Comparison of ENCODE assay signal across 8 cellular contexts in the genomic region with DNA sequence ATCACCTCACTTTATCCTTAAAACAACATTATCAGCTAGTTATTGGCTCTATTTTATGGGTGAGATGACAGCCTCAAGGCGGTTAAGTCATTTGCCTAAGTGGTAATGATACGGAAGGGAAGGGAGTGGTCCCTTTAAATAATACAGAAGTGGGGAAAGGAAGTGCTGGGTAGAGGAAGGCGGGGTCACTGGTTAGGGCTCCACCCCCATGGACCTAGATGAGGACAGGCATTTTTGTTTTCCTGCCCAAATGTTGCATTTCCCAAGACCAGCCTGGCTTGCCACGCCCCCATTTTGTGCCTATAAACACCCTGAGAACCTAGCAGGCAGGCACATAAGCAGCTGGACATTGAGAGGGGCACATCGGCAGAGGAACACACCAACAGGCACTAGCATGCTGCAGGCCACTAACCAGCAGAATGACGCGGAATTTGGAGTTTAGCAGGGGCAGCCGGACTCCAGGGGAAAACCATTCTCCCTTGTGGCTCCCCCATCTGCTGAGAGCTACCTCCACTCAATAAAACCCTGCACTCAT.
A peak's percentile ranks its signal among the peaks of the same experiment; 100 is the strongest.
DNase-seq lines count a peak whose midpoint lies in the region; ATAC-seq, FAIRE-seq and TF ChIP-seq lines count a peak whose summit lies in the region.

No MANE protein-coding gene starts in this region.

- H3K4me1 ChIP-seq in SJCRH30 (peaks cover 27% of the 10 kb centered on the region), left ventricle myocardium inferior (peaks cover 50% of the 10 kb centered on the region), small intestine (ENCODE audit: control insufficient read depth in 2 of 2, insufficient read depth in 1 of 2, low read depth in 1 of 2, low read length in 1 of 2) (peaks cover 5 to 14% of the 10 kb centered on the region in 2 donors), A673 (ENCODE audit: insufficient read depth, low read length, poor library complexity, severe bottlenecking) (peaks cover 8% of the 10 kb centered on the region)

- intact Hi-C loops in left ventricle myocardium inferior (cut with micrococcal nuclease) = no loop called here
- intact Hi-C loops in A673 (cut with micrococcal nuclease; ENCODE audit: unreplicated experiment) = no loop called here

- no peak for TF ChIP-seq CTCF in left ventricle myocardium inferior (IDR thresholded peaks at IDR 0.05; ENCODE audit: borderline replicate concordance)
- TF ChIP-seq CTCF in A673 (conservative IDR thresholded peaks at IDR 0.05; ENCODE audit: low read depth, low read length) = no peak

- H3K9me3 ChIP-seq in SJCRH30 (replicated peaks) (no peaks in the 10 kb centered on the region), left ventricle myocardium inferior (replicated peaks) (peaks cover under 1% of the 10 kb centered on the region), small intestine (ENCODE audit: control insufficient read depth, low read depth) (no peaks in the 10 kb centered on the region), A673 (ENCODE audit: low read depth, low read length, poor library complexity, severe bottlenecking) (no peaks in the 10 kb centered on the region)

- H3K27ac ChIP-seq in SJCRH30 (peak overlapping the region; percentile 69), left ventricle myocardium inferior (replicated peaks) (peak overlapping the region; percentile 83), small intestine (ENCODE audit: low read depth in 1 of 2, low read length in 1 of 2) (peak overlapping the region in 1 of 2 donors; percentile 77), A673 (ENCODE audit: low read depth, low read length, poor library complexity, severe bottlenecking) (no peak overlapping the region)

- ATAC-seq in GM21529 (IDR thresholded peaks at IDR 0.05; ENCODE audit: unreplicated experiment) (peak; percentile 58), GM18867 (IDR thresholded peaks at IDR 0.05; ENCODE audit: unreplicated experiment) (no peak)

- BruUV-seq in A673 (replicated peaks; lab: Mats Ljungman, UMichigan) = no TSS peak

- H3K36me3 ChIP-seq in SJCRH30 (no peaks in the 10 kb centered on the region), left ventricle myocardium inferior (no peaks in the 10 kb centered on the region), small intestine (ENCODE audit: control insufficient read depth in 2 of 2, insufficient read depth in 2 of 2, low read length in 2 of 2) (no peaks in the 10 kb centered on the region), A673 (ENCODE audit: insufficient read depth, low read length, poor library complexity, severe bottlenecking) (no peaks in the 10 kb centered on the region)

- CTCF ChIA-PET in A673 (lab: Charles Lee) = interaction anchor here (0.8 kb wide), 1 partner anchor 104 kb away, joined by 3 read pairs; no protein-coding TSS in a partner anchor

- POLR2A ChIA-PET in A673 (lab: Charles Lee; ENCODE audit: low non-redundant PET) = no interaction called here

- H3K4me3 ChIP-seq in SJCRH30 = peak overlapping the region; percentile 61
- H3K4me3 ChIP-seq in left ventricle myocardium inferior = peak overlapping the region; percentile 46
- no peak overlapping the region for H3K4me3 ChIP-seq in small intestine (ENCODE audit: low read depth in 1 of 2, low read length in 2 of 2)
- H3K4me3 ChIP-seq in A673 (ENCODE audit: low read depth, low read length, poor library complexity, severe bottlenecking) = no peak overlapping the region

- no peak for FAIRE-seq in small intestine (lab: Jason Lieb, UNC)

- H3K27me3 ChIP-seq in SJCRH30 (no peaks in the 10 kb centered on the region), left ventricle myocardium inferior (ENCODE audit: low read depth) (no peaks in the 10 kb centered on the region), small intestine (ENCODE audit: control insufficient read depth in 2 of 2, insufficient read depth in 2 of 2, low read length in 2 of 2) (no peaks in the 10 kb centered on the region), A673 (replicated peaks; ENCODE audit: insufficient read depth, low read depth, low read length, poor library complexity) (no peaks in the 10 kb centered on the region)

- WGBS in small intestine, 3 donors = 74 to 79% (median 75%) methylated on average over 8 of the region's 8 CpGs

- DNase-seq in SJCRH30 = peak; percentile 95 to 97
- DNase-seq in left ventricle myocardium inferior = peak; percentile 60
- DNase-seq in small intestine = peak; percentile 13
- DNase-seq in A673 (ENCODE audit: low spot score) = no peak
- no peak for DNase-seq in effector CD8-positive, alpha-beta T cell (lab: John Stamatoyannopoulos, UW)
- no peak for DNase-seq in NCI-H1436 treated with DMSO at 0.1 percent for 48 hours (lab: John Stamatoyannopoulos, UW)

Comparison
In these comparisons a context has a peak if more than half of its experiments do, and no peak if none do; other contexts are left out.
1. DNase-seq: peak in SJCRH30 (2 of 2), left ventricle myocardium inferior (single experiment) and small intestine (single experiment); none in A673 (single experiment), effector CD8-positive, alpha-beta T cell (single experiment) and NCI-H1436 treated with DMSO at 0.1 percent for 48 hours (single experiment).
2. H3K4me3 ChIP-seq: peak in SJCRH30 (single experiment) and left ventricle myocardium inferior (single experiment); none in small intestine (0 of 2) and A673 (single experiment).